Comparison of ENCODE assay signal across 15 cellular contexts in genomic region chr2:105607920-105608504, GRCh38.
"Had no signal": no experiment of that assay in that cellular context is flagged by ENCODE, and none has a peak within 500 bp of the region (broad histone marks: within the 10 kb centered on the region; RNA-seq: fewer than 3 reads in every experiment).

No MANE protein-coding gene starts in this region.

- H3K4me2 ChIP-seq: neural progenitor cell had no signal

- H3K4me1 ChIP-seq: foreskin keratinocyte, neural progenitor cell, uterus had no signal

- H3K9ac ChIP-seq: neural progenitor cell had no signal

- H2AFZ ChIP-seq: neural progenitor cell had no signal

- H3K27me3 ChIP-seq: neural progenitor cell, uterus had no signal

- H3K4me3 ChIP-seq: lung, neural progenitor cell, uterus had no signal

- H3K36me3 ChIP-seq: neural progenitor cell, uterus had no signal

- H3K9me3 ChIP-seq: uterus had no signal

- DNase-seq: activated CD4-positive, alpha-beta memory T cell treated with anti-CD3 and anti-CD28 coated beads, Interleukin-2, amount 10 ng/mL, durations not matched to agents 7 days and 5 days; activated CD4-positive, alpha-beta T cell treated with anti-CD3 and anti-CD28 coated beads for 36 hours; activated effector memory CD4-positive, alpha-beta T cell treated with Interleukin-2 at 50 U/mL for 16 hours; activated naive CD4-positive, alpha-beta T cell treated with anti-CD3 and anti-CD28 coated beads, Interleukin-2, amount 50 U/mL, for 16 hours; activated T-cell treated with anti-CD3 and anti-CD28 coated beads, Interleukin-2, amount 50 U/mL, for 24 hours; dermis blood vessel endothelial cell; effector memory CD8-positive, alpha-beta T cell; foreskin keratinocyte; glutamatergic neuron; kidney glomerular epithelial cell; naive B cell; stimulated activated CD4-positive, alpha-beta T cell treated with anti-CD3 and anti-CD28 coated beads, Interleukin-1b, Interleukin-23, amount 100 ng/mL, for 48 hours; uterus had no signal

- ATAC-seq: activated CD4-positive, alpha-beta T cell treated with anti-CD3 and anti-CD28 coated beads for 36 hours; effector memory CD8-positive, alpha-beta T cell; foreskin keratinocyte had no signal

- H3K27ac ChIP-seq: foreskin keratinocyte, neural progenitor cell, uterus had no signal
